ENCODE assay signal across 23 cellular contexts in the genomic region with DNA sequence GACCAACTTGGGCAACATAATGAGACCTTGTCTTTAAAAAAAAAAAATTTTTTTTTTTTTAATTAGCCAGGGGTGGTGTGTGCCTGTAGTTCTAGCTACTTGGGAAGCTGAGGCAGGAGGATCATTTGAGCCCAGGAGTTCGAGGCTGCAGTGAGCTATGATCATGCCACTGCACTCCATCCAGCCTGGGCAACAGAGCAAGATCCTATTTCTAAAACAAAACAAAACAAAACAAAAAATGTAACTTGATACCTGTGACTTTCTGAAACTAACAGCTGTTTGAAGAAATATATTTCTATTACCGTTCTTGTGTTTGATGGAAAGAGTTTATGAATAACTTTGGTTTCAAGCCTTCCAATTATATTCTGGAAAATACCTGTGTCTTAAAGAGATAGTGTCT. TPM values are rescaled to one million over a fixed set of nuclear protein-coding genes. Genes with fewer than 3 reads are reported as not detected.
A peak's percentile ranks its signal among the peaks of the same experiment; 100 is the strongest.
DNase-seq lines count a peak whose midpoint lies in the region; ATAC-seq and TF ChIP-seq lines count a peak whose summit lies in the region.
"Had no signal": no experiment of that assay in that cellular context is flagged by ENCODE, and none has a peak within 500 bp of the region (broad histone marks: within the 10 kb centered on the region; RNA-seq: fewer than 3 reads in every experiment).

No MANE protein-coding gene starts in this region.

- no peaks in the 10 kb centered on the region for H3K27me3 Mint-ChIP-seq in WTC11 (ENCODE audit: low read depth)
- no peaks in the 10 kb centered on the region for H3K27me3 Mint-ChIP-seq in osteocyte (ENCODE audit: unreplicated experiment)
- H3K27me3 Mint-ChIP-seq: activated B cell treated with CpG ODN at 0.5 μM for 24 hours; activated naive CD8-positive, alpha-beta T cell treated with anti-CD3 and anti-CD28 coated beads, Interleukin-2, amount 10 ng/mL, durations not matched to agents 7 days and 5 days; memory B cell; natural killer cell treated with Interleukin-12 subunit alpha and Interleukin-12 subunit beta and Interleukin-15 and Interleukin-18, amount 100 ng/mL, for 72 hours had no signal

- H3K27ac ChIP-seq in dorsolateral prefrontal cortex (peak overlapping the region; percentile 6 to 97 (median 86)), muscle layer of duodenum (ENCODE audit: low read length) (peak overlapping the region; percentile 93), subcutaneous abdominal adipose tissue (ENCODE audit: low read depth, low read length) (peak overlapping the region; percentile 95)

- ATAC-seq in WTC11 (no peak), GM18909 (IDR thresholded peaks at IDR 0.05; ENCODE audit: poor library complexity, unreplicated experiment) (no peak)
- ATAC-seq: CD8-positive, alpha-beta T cell; natural killer cell treated with Interleukin-12 subunit alpha and Interleukin-12 subunit beta and Interleukin-15 and Interleukin-18, amount 100 ng/mL, for 72 hours had no signal

- peaks cover 17 to 61% of the 10 kb centered on the region in 2 donors for H3K4me1 ChIP-seq in muscle layer of duodenum (ENCODE audit: control insufficient read depth in 1 of 2, insufficient read depth in 2 of 2, low read length in 2 of 2)
- H3K4me1 ChIP-seq in subcutaneous abdominal adipose tissue (ENCODE audit: control insufficient read depth in 5 of 5, insufficient read depth in 5 of 5, low read length in 5 of 5) = peaks cover 21 to 92% (median 85%) of the 10 kb centered on the region in 5 donors

- H3K36me3 ChIP-seq in muscle layer of duodenum (ENCODE audit: control insufficient read depth in 1 of 2, insufficient read depth in 2 of 2, low read length in 2 of 2) (no peaks in the 10 kb centered on the region), subcutaneous abdominal adipose tissue (ENCODE audit: control insufficient read depth in 5 of 5, insufficient read depth in 5 of 5, low read length in 5 of 5) (peaks cover 0 to 6% (median 6%) of the 10 kb centered on the region in 5 donors)
- H3K36me3 ChIP-seq: MG63, thoracic aorta had no signal

- H3K4me3 ChIP-seq in dorsolateral prefrontal cortex = peak overlapping the region in 3 of 59 donors; percentile 30 to 36 (median 35)
- peak overlapping the region in 1 of 2 donors; percentile 8 for H3K4me3 ChIP-seq in muscle layer of duodenum (ENCODE audit: low read depth in 1 of 2, low read length in 2 of 2)
- peak overlapping the region in 1 of 5 donors; percentile 9 for H3K4me3 ChIP-seq in subcutaneous abdominal adipose tissue (ENCODE audit: low read depth in 1 of 5, low read length in 5 of 5)
- H3K4me3 ChIP-seq: MG63, thoracic aorta had no signal

- no peaks in the 10 kb centered on the region; the same call in 1 of the 2 replicates for H3K9me3 Mint-ChIP-seq in WTC11
- H3K9me3 Mint-ChIP-seq in osteocyte (ENCODE audit: unreplicated experiment) = no peaks in the 10 kb centered on the region
- H3K9me3 Mint-ChIP-seq: activated B cell treated with CpG ODN at 0.5 μM for 24 hours; activated naive CD8-positive, alpha-beta T cell treated with anti-CD3 and anti-CD28 coated beads, Interleukin-2, amount 10 ng/mL, durations not matched to agents 7 days and 5 days; activated T-helper 1 cell treated with anti-CD3 and anti-CD28 coated beads, Interleukin-12 subunit alpha, Interleukin-12 subunit beta, Interleukin-2, Interleukin-4 antibody, amounts not matched to agents 30 ng/mL and 10 ng/mL and 1 ng/mL, durations not matched to agents 14 hours and 24 hours and 36 hours; CD8-positive, alpha-beta T cell; memory B cell; natural killer cell treated with Interleukin-12 subunit alpha and Interleukin-12 subunit beta and Interleukin-15 and Interleukin-18, amount 100 ng/mL, for 72 hours had no signal

- intact Hi-C loops in dorsolateral prefrontal cortex (cut with DNase I) = loop anchor here (5.0 kb wide), 3 partner anchors 38 to 273 kb away; no protein-coding TSS in a partner anchor

- H3K27me3 ChIP-seq in dorsolateral prefrontal cortex (no peaks in the 10 kb centered on the region), muscle layer of duodenum (ENCODE audit: low read depth, low read length) (no peaks in the 10 kb centered on the region), subcutaneous abdominal adipose tissue (ENCODE audit: control insufficient read depth in 5 of 5, insufficient read depth in 4 of 5, low read length in 5 of 5) (no peaks in the 10 kb centered on the region)
- H3K27me3 ChIP-seq: MG63 had no signal

- H3K9ac ChIP-seq in subcutaneous abdominal adipose tissue (ENCODE audit: low read length in 5 of 5) = no peak overlapping the region
- H3K9ac ChIP-seq: SK-N-SH had no signal

- no peak overlapping the region for H3K4me3 Mint-ChIP-seq in WTC11
- no peak overlapping the region for H3K4me3 Mint-ChIP-seq in osteocyte (ENCODE audit: unreplicated experiment)
- H3K4me3 Mint-ChIP-seq: activated B cell treated with CpG ODN at 0.5 μM for 24 hours; activated naive CD8-positive, alpha-beta T cell treated with anti-CD3 and anti-CD28 coated beads, Interleukin-2, amount 10 ng/mL, durations not matched to agents 7 days and 5 days; activated T-helper 1 cell treated with anti-CD3 and anti-CD28 coated beads, Interleukin-12 subunit alpha, Interleukin-12 subunit beta, Interleukin-2, Interleukin-4 antibody, amounts not matched to agents 30 ng/mL and 10 ng/mL and 1 ng/mL, durations not matched to agents 14 hours and 24 hours and 36 hours; CD8-positive, alpha-beta T cell; memory B cell; natural killer cell treated with Interleukin-12 subunit alpha and Interleukin-12 subunit beta and Interleukin-15 and Interleukin-18, amount 100 ng/mL, for 72 hours had no signal

- POLR2A ChIA-PET in WTC11 (lab: Charles Lee) = no interaction called here

- no peak for DNase-seq in WTC11 (ENCODE audit: low spot score)
- DNase-seq in dorsolateral prefrontal cortex = no peak
- no peak for DNase-seq in NAMALWA (ENCODE audit: low spot score)
- DNase-seq in osteocyte (ENCODE audit: extremely low spot score, unreplicated experiment) = no peak
- DNase-seq in GM03348 (ENCODE audit: low spot score) = no peak
- DNase-seq: activated B cell treated with CpG ODN at 0.5 μM for 24 hours; activated CD8-positive, alpha-beta memory T cell treated with anti-CD3 and anti-CD28 coated beads for 24 hours; activated naive CD8-positive, alpha-beta T cell treated with anti-CD3 and anti-CD28 coated beads, Interleukin-2, amount 10 ng/mL, durations not matched to agents 7 days and 5 days; CD8-positive, alpha-beta T cell; GF-D8; IMR-90; MG63; NCI-H1694 treated with DMSO at 0.1 percent for 48 hours; NCI-H226; NCI-H82; SK-N-SH had no signal

- CTCF ChIA-PET in WTC11 (lab: Charles Lee) = no interaction called here

- H3K4me1 Mint-ChIP-seq in WTC11 (peaks cover 21% of the 10 kb centered on the region), osteocyte (ENCODE audit: unreplicated experiment) (peaks cover 29% of the 10 kb centered on the region)

- no peaks in the 10 kb centered on the region for H3K9me3 ChIP-seq in muscle layer of duodenum (ENCODE audit: control insufficient read depth in 1 of 2, low read length in 2 of 2)
- H3K9me3 ChIP-seq in subcutaneous abdominal adipose tissue (ENCODE audit: control insufficient read depth in 5 of 5, low read length in 5 of 5) = no peaks in the 10 kb centered on the region
- H3K9me3 ChIP-seq: MG63, SK-N-SH, thoracic aorta had no signal

- H3K27ac Mint-ChIP-seq in WTC11 = no peak overlapping the region
- H3K27ac Mint-ChIP-seq in osteocyte (ENCODE audit: unreplicated experiment) = no peak overlapping the region
- H3K27ac Mint-ChIP-seq: activated B cell treated with CpG ODN at 0.5 μM for 24 hours; activated naive CD8-positive, alpha-beta T cell treated with anti-CD3 and anti-CD28 coated beads, Interleukin-2, amount 10 ng/mL, durations not matched to agents 7 days and 5 days; activated T-helper 1 cell treated with anti-CD3 and anti-CD28 coated beads, Interleukin-12 subunit alpha, Interleukin-12 subunit beta, Interleukin-2, Interleukin-4 antibody, amounts not matched to agents 30 ng/mL and 10 ng/mL and 1 ng/mL, durations not matched to agents 14 hours and 24 hours and 36 hours; CD8-positive, alpha-beta T cell; memory B cell; natural killer cell treated with Interleukin-12 subunit alpha and Interleukin-12 subunit beta and Interleukin-15 and Interleukin-18, amount 100 ng/mL, for 72 hours had no signal

- no peak for TF ChIP-seq CTCF in WTC11 (IDR thresholded peaks at IDR 0.05)
- no peak for TF ChIP-seq CTCF in dorsolateral prefrontal cortex (IDR thresholded peaks at IDR 0.05 in 54 of 56, conservative IDR thresholded peaks at IDR 0.05 in 2 of 56; ENCODE audit: low read depth in 1 of 56, partially characterized antibody in 56 of 56)
- no peak for TF ChIP-seq CTCF in osteocyte (IDR thresholded peaks at IDR 0.05)

- H3K36me3 Mint-ChIP-seq in WTC11 (peaks cover 4% of the 10 kb centered on the region; the same call in 1 of the 2 replicates), osteocyte (ENCODE audit: unreplicated experiment) (no peaks in the 10 kb centered on the region)
- H3K36me3 Mint-ChIP-seq: activated naive CD8-positive, alpha-beta T cell treated with anti-CD3 and anti-CD28 coated beads, Interleukin-2, amount 10 ng/mL, durations not matched to agents 7 days and 5 days; memory B cell; natural killer cell treated with Interleukin-12 subunit alpha and Interleukin-12 subunit beta and Interleukin-15 and Interleukin-18, amount 100 ng/mL, for 72 hours had no signal

TF ChIP-seq in WTC11, 78 proteins besides CTCF, POLR2A, EP300 and RAD21 (continues in another document):
- TF ChIP-seq, protein P1, sequence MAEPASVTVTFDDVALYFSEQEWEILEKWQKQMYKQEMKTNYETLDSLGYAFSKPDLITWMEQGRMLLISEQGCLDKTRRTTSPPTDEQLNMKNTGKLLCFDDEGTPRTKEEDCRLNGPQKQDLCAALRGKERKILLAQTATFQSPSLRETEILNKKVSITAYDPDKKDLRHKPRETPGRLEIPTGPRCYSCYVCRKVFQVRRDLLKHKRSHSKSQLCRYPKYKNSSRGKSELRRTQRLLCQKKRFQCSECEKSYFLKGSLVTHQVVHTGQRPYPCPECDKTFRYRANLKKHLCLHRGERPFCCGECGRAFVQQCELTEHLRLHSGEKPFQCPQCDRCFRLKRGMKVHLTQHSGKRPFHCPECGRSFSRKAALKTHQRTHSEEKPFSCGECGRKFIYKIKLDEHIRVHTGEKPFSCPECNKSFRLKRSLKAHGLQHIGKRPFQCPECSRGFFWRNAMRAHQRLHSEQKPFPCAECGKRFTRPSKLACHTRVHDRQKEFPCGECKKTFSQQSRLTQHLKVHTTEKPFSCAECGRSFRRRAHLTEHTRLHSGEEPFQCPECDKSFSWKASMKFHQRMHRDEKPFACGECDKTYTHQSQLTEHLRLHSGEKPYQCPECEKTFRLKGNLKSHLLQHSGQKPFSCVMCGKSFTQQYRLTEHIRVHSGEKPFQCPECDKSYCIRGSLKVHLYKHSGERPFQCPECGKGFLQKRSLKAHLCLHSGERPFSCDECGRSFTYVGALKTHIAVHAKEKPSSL (CRISPR knock-in tag; conservative IDR thresholded peaks at IDR 0.05) = no peak

RNA-seq across cellular contexts. Expression of a gene that starts 1.7 kb away (rescaled TPM):
- total RNA-seq in WTC11 (2021) = 20.0 to 21.6 TPM (median 20.9 TPM) in 3 replicates
- 100 to 1,000 TPM in 6 of 120 experiments, 10 to 100 TPM in 114; 12.5 to 161 (median 54.1) TPM for total RNA-seq in dorsolateral prefrontal cortex
- total RNA-seq in osteocyte = 4.4 and 5.4 TPM in 2 replicates

RNA-seq across cellular contexts. Expression of a gene that starts 17.2 kb away (rescaled TPM):
- total RNA-seq in WTC11 (2021) (125 to 135 TPM (median 127 TPM) in 3 replicates), dorsolateral prefrontal cortex (10 to 100 TPM; 14.5 to 54.3 (median 25.9) TPM), osteocyte (16.2 and 18.6 TPM in 2 replicates)

RNA-seq across cellular contexts. Expression of a gene that starts 21.4 kb away (rescaled TPM):
- total RNA-seq in WTC11 (2021) (15.2 to 20.7 TPM (median 19.8 TPM) in 3 replicates), dorsolateral prefrontal cortex (10 to 100 TPM in 100 of 120 experiments, 1 to 10 TPM in 20; 6.8 to 20.9 (median 12.4) TPM), osteocyte (17.4 and 17.7 TPM in 2 replicates)
